In the genomic region with DNA sequence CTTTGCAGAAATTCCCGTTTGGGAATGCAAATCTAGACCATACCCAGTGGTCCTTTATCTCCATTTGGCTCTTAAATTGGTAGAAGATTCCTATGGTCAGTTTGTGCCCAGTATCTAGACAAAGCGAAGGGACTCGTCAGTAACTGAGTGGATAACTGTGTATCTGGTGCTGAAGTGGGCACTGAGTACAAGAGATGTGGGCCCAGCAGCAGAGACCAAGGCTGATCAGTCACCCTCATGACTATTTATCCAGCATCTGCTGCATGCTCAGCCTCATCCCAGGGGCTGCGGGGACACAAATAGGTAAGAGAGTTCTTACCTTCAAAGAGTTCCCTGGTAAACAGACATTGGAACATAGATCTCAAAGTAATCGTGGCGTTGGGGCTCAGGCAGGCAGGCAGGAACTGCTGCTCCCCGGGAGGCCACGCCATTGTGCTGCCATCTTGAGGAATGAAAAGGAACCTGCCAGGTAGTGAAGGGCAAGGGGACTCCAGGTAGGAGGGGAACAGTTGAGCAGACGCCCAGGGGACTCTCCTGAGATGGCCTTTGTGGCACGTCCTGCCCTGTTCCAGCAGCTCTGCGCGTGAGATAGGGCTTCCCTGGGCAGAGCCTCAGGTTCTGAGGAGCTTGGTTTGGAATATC, we compare ENCODE assay signal across 8 cellular contexts. TPM values are rescaled to one million over a fixed set of nuclear protein-coding genes. Genes with fewer than 3 reads are reported as not detected.
DNase-seq lines count a peak whose midpoint lies in the region; ATAC-seq, FAIRE-seq and TF ChIP-seq lines count a peak whose summit lies in the region.

No MANE protein-coding gene starts in this region.

- H3K4me1 ChIP-seq in CD8-positive, alpha-beta T cell (ENCODE audit: insufficient read depth, low read length) = peaks cover 4% of the 10 kb centered on the region
- H3K4me1 ChIP-seq in lower lobe of right lung = no peaks in the 10 kb centered on the region

- intact Hi-C loops in CD8-positive, alpha-beta T cell (cut with DNase I, micrococcal nuclease) = loop anchor here in 1 of 2 experiments (1.0 kb wide), 2 partner anchors 32 to 171 kb away; a partner anchor contains a TSS
- intact Hi-C loops in lower lobe of right lung (cut with DNase I) = no loop called here

- H3K27ac ChIP-seq in CD8-positive, alpha-beta T cell (ENCODE audit: low read depth, low read length) = no peak overlapping the region
- H3K27ac ChIP-seq in lower lobe of right lung = no peak overlapping the region

- DNase-seq in CD8-positive, alpha-beta T cell = peak; percentile 45 to 84 (median 75)
- peak in 59 of 76 experiments; percentile 2 to 71 (median 39) for DNase-seq in HUDEP-2 (lab: John Stamatoyannopoulos, UW; ENCODE audit: unreplicated experiment in 76 of 76)
- DNase-seq in WTC11 (ENCODE audit: low spot score) = peak; percentile 79
- DNase-seq in bronchial epithelial cell (ENCODE audit: low read depth) = peak; percentile 57
- DNase-seq in lower lobe of right lung = peak; percentile 68
- peak; percentile 45 to 54 for DNase-seq in stimulated activated CD8-positive, alpha-beta memory T cell treated with anti-CD3 and anti-CD28 coated beads, Interleukin-4, amount 100 ng/mL, for 4 hours (ENCODE audit: low read depth in 2 of 2, low spot score in 1 of 2)
- DNase-seq in hepatic stellate cell (ENCODE audit: low spot score) = no peak

- peaks cover 5% of the 10 kb centered on the region for H3K4me1 Mint-ChIP-seq in CD8-positive, alpha-beta T cell (ENCODE audit: low read depth)
- H3K4me1 Mint-ChIP-seq in WTC11 = peaks cover 13% of the 10 kb centered on the region

- H3K27me3 ChIP-seq in CD8-positive, alpha-beta T cell (ENCODE audit: insufficient read depth, low read length) = no peaks in the 10 kb centered on the region
- no peaks in the 10 kb centered on the region for H3K27me3 ChIP-seq in bronchial epithelial cell (ENCODE audit: control insufficient read depth, insufficient read depth, low read length)
- H3K27me3 ChIP-seq in lower lobe of right lung (ENCODE audit: low read depth) = no peaks in the 10 kb centered on the region

- H3K9me3 Mint-ChIP-seq in CD8-positive, alpha-beta T cell = no peaks in the 10 kb centered on the region
- peaks cover 8% of the 10 kb centered on the region for H3K9me3 Mint-ChIP-seq in WTC11

- peak; percentile 100 for ATAC-seq in CD8-positive, alpha-beta T cell
- ATAC-seq in WTC11 (peak; percentile 97), lower lobe of right lung (peak; percentile 82 to 93), HG02840 (IDR thresholded peaks at IDR 0.05; ENCODE audit: low FRiP score, unreplicated experiment) (no peak)

- no peak for FAIRE-seq in bronchial epithelial cell (lab: Jason Lieb, UNC)

- POLR2A ChIA-PET in CD8-positive, alpha-beta T cell (lab: Charles Lee) = no interaction called here
- POLR2A ChIA-PET in WTC11 (lab: Charles Lee) = interaction anchor here (1.4 kb wide), 1 partner anchor 32 kb away, joined by 3 read pairs; a partner anchor contains a TSS

- no peak overlapping the region for H3K27ac Mint-ChIP-seq in CD8-positive, alpha-beta T cell
- H3K27ac Mint-ChIP-seq in WTC11 = peak overlapping the region; percentile 53; the same call in 1 of the 2 replicates

- no peaks in the 10 kb centered on the region for H3K36me3 ChIP-seq in CD8-positive, alpha-beta T cell (ENCODE audit: insufficient read depth, low read length)
- H3K36me3 ChIP-seq in bronchial epithelial cell (ENCODE audit: control insufficient read depth, insufficient read depth, low read length) = no peaks in the 10 kb centered on the region
- no peaks in the 10 kb centered on the region for H3K36me3 ChIP-seq in lower lobe of right lung

- no peaks in the 10 kb centered on the region for H3K36me3 Mint-ChIP-seq in CD8-positive, alpha-beta T cell
- H3K36me3 Mint-ChIP-seq in WTC11 = peaks cover 31% of the 10 kb centered on the region

- CTCF ChIA-PET in CD8-positive, alpha-beta T cell (lab: Charles Lee) = interaction anchor here (0.6 to 2.3 kb wide), 19 partner anchors 9 to 1348 kb away, joined by 3 to 22 read pairs (median 3); no protein-coding TSS in a partner anchor
- CTCF ChIA-PET in WTC11 (lab: Charles Lee) = interaction anchor here (0.6 to 2.8 kb wide), 4 partner anchors 12 to 124 kb away, joined by 3 to 8 read pairs (median 4); a partner anchor contains a TSS

- TF ChIP-seq CTCF in CD8-positive, alpha-beta T cell (IDR thresholded peaks at IDR 0.05) = peak; percentile 81
- TF ChIP-seq CTCF in WTC11 (IDR thresholded peaks at IDR 0.05) = no peak
- TF ChIP-seq CTCF in bronchial epithelial cell (IDR thresholded peaks at IDR 0.05; ENCODE audit: insufficient read depth, low read length, severe bottlenecking) = peak; percentile 88
- TF ChIP-seq CTCF in lower lobe of right lung (IDR thresholded peaks at IDR 0.05) = peak; percentile 53

- no peaks in the 10 kb centered on the region for H3K9me3 ChIP-seq in CD8-positive, alpha-beta T cell (ENCODE audit: low read length)
- no peaks in the 10 kb centered on the region for H3K9me3 ChIP-seq in lower lobe of right lung

- H3K4me3 Mint-ChIP-seq in CD8-positive, alpha-beta T cell = no peak overlapping the region
- H3K4me3 Mint-ChIP-seq in WTC11 = no peak overlapping the region

- no peaks in the 10 kb centered on the region for H3K27me3 Mint-ChIP-seq in CD8-positive, alpha-beta T cell (ENCODE audit: low read depth)
- no peaks in the 10 kb centered on the region for H3K27me3 Mint-ChIP-seq in WTC11 (ENCODE audit: low read depth)

- no peak overlapping the region for H3K4me3 ChIP-seq in CD8-positive, alpha-beta T cell (ENCODE audit: low read depth, low read length)
- H3K4me3 ChIP-seq in bronchial epithelial cell (ENCODE audit: low read depth, low read length) (no peak overlapping the region), lower lobe of right lung (no peak overlapping the region)

TF ChIP-seq in WTC11, 78 proteins besides CTCF, POLR2A, EP300 and RAD21:
- TF ChIP-seq ZNF671 (CRISPR knock-in tag; IDR thresholded peaks at IDR 0.05) = no peak
- TF ChIP-seq, protein P1, sequence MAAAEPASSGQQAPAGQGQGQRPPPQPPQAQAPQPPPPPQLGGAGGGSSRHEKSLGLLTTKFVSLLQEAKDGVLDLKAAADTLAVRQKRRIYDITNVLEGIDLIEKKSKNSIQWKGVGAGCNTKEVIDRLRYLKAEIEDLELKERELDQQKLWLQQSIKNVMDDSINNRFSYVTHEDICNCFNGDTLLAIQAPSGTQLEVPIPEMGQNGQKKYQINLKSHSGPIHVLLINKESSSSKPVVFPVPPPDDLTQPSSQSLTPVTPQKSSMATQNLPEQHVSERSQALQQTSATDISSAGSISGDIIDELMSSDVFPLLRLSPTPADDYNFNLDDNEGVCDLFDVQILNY (CRISPR knock-in tag; IDR thresholded peaks at IDR 0.05) = no peak
- no peak for TF ChIP-seq FOXJ3 (CRISPR knock-in tag; IDR thresholded peaks at IDR 0.05; ENCODE audit: borderline replicate concordance)
- TF ChIP-seq, protein P2, sequence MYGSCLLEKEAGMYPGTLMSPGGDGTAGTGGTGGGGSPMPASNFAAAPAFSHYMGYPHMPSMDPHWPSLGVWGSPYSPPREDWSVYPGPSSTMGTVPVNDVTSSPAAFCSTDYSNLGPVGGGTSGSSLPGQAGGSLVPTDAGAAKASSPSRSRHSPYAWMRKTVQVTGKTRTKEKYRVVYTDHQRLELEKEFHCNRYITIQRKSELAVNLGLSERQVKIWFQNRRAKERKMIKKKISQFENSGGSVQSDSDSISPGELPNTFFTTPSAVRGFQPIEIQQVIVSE (CRISPR knock-in tag; IDR thresholded peaks at IDR 0.05; ENCODE audit: borderline replicate concordance) = no peak

RNA-seq across cellular contexts. Expression of a gene that starts 10.3 kb away (rescaled TPM):
- total RNA-seq in CD8-positive, alpha-beta T cell = 1 to 10 TPM; 2.2 to 2.4 TPM
- total RNA-seq in WTC11 (2021) (10.8 to 18.8 TPM (median 17.5 TPM) in 3 replicates), bronchial epithelial cell (0.79 and 1.0 TPM in 2 replicates), lower lobe of right lung (1.1 TPM)

RNA-seq across cellular contexts. Expression of a gene that starts 32.4 kb away (rescaled TPM):
- total RNA-seq in CD8-positive, alpha-beta T cell = 10 to 100 TPM; 94.1 to 96.3 TPM
- total RNA-seq in WTC11 (2021) (71.6 to 78.3 TPM (median 74.8 TPM) in 3 replicates), bronchial epithelial cell (68.6 and 87.4 TPM in 2 replicates), lower lobe of right lung (50.1 TPM)
